Comparison of ENCODE assay signal across 19 cellular contexts in the genomic region with DNA sequence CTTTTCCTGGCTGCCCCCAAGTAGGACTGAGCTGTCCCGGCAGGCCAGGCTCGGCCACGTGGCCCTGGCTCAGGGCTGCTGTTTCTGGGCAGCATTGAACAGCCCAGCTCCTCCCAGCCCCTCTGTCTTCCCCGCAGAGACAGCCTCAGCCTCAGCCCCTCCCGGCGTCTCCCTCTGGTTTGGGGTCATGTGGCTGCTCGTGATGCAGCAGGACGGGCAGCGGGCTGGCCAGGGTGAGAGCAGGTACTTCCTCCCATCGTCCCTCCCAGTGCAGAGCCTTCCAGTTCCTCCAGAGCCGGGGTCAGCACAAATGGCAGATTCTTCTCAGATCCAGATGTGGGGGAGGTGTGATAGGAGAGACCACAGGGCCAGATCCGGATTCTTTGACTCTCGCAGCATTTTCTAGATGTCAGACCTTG.
DNase-seq lines count a peak whose midpoint lies in the region; ATAC-seq and TF ChIP-seq lines count a peak whose summit lies in the region.
"Had no signal": no experiment of that assay in that cellular context is flagged by ENCODE, and none has a peak within 500 bp of the region (broad histone marks: within the 10 kb centered on the region; RNA-seq: fewer than 3 reads in every experiment).

No MANE protein-coding gene starts in this region.

- H3K36me3 Mint-ChIP-seq in nephron progenitor cell (ENCODE audit: low read depth) = peaks cover 26% of the 10 kb centered on the region
- H3K36me3 Mint-ChIP-seq: activated naive CD8-positive, alpha-beta T cell had no signal

- H3K79me2 ChIP-seq in mammary epithelial cell (ENCODE audit: insufficient read depth, low read length) = no peaks in the 10 kb centered on the region

- no peak overlapping the region for H2AFZ ChIP-seq in mammary epithelial cell (ENCODE audit: low read depth, low read length)

- dilution Hi-C loops in mammary epithelial cell (cut with HindIII; ENCODE audit: low sequenced_read_pairs) = no loop called here

- TF ChIP-seq CTCF in breast epithelium (IDR thresholded peaks at IDR 0.05) (no peak), mammary epithelial cell (conservative IDR thresholded peaks at IDR 0.05 in 1 of 2, IDR thresholded peaks at IDR 0.05 in 1 of 2; ENCODE audit: extremely low read depth in 1 of 2, insufficient read depth in 1 of 2, low read depth in 1 of 2, low read length in 2 of 2) (no peak), heart left ventricle (IDR thresholded peaks at IDR 0.05) (no peak), nephron progenitor cell (IDR thresholded peaks at IDR 0.05) (no peak), GM20000 (IDR thresholded peaks at IDR 0.05; ENCODE audit: extremely low read depth, missing control alignments) (no peak)

- H3K4me3 Mint-ChIP-seq in nephron progenitor cell = no peak overlapping the region
- H3K4me3 Mint-ChIP-seq: activated CD4-positive, alpha-beta T cell treated with anti-CD3 and anti-CD28 coated beads for 36 hours; activated naive CD8-positive, alpha-beta T cell; CD4-positive, CD25-positive, alpha-beta regulatory T cell; memory B cell had no signal

- ATAC-seq in heart left ventricle (peak; percentile 34 to 65 (median 57)), aorta (ENCODE audit: low FRiP score) (peak; percentile 34), GM21390 (IDR thresholded peaks at IDR 0.05; ENCODE audit: unreplicated experiment) (no peak)
- ATAC-seq: activated CD4-positive, alpha-beta T cell treated with anti-CD3 and anti-CD28 coated beads for 36 hours; GM12878 had no signal

- H3K4me1 ChIP-seq in breast epithelium = no peaks in the 10 kb centered on the region
- no peaks in the 10 kb centered on the region for H3K4me1 ChIP-seq in mammary epithelial cell (ENCODE audit: insufficient read depth, low read length)
- H3K4me1 ChIP-seq in heart left ventricle = peaks cover 0 to 21% (median 2%) of the 10 kb centered on the region in 12 donors
- H3K4me1 ChIP-seq in aorta (ENCODE audit: control insufficient read depth in 1 of 2, insufficient read depth in 2 of 2, low read length in 2 of 2) = no peaks in the 10 kb centered on the region
- H3K4me1 ChIP-seq: pancreas, transverse colon had no signal

- CTCF ChIA-PET in mammary epithelial cell (lab: Charles Lee; ENCODE audit: low non-redundant PET) = no interaction called here

- H3K4me2 ChIP-seq in mammary epithelial cell (ENCODE audit: insufficient read depth, low read depth, low read length) = no peak overlapping the region

- H3K9me3 ChIP-seq in breast epithelium = no peaks in the 10 kb centered on the region
- H3K9me3 ChIP-seq in mammary epithelial cell (replicated peaks; ENCODE audit: insufficient read depth, low read length) = no peaks in the 10 kb centered on the region
- H3K9me3 ChIP-seq in heart left ventricle = no peaks in the 10 kb centered on the region
- H3K9me3 ChIP-seq in aorta (ENCODE audit: control insufficient read depth, low read length) = no peaks in the 10 kb centered on the region
- H3K9me3 ChIP-seq: pancreas, transverse colon had no signal

- peak overlapping the region; percentile 91 for H3K27ac Mint-ChIP-seq in nephron progenitor cell
- H3K27ac Mint-ChIP-seq: activated CD4-positive, alpha-beta T cell treated with anti-CD3 and anti-CD28 coated beads for 36 hours; activated naive CD8-positive, alpha-beta T cell; CD4-positive, CD25-positive, alpha-beta regulatory T cell; memory B cell had no signal

- BruUV-seq in mammary epithelial cell (replicated peaks; lab: Mats Ljungman, UMichigan) = no TSS peak

- H3K36me3 ChIP-seq in breast epithelium (no peaks in the 10 kb centered on the region), mammary epithelial cell (ENCODE audit: insufficient read depth, low read length) (peaks cover 5% of the 10 kb centered on the region), heart left ventricle (peaks cover 0 to 82% (median 65%) of the 10 kb centered on the region in 9 donors), aorta (ENCODE audit: control insufficient read depth in 1 of 2, insufficient read depth in 2 of 2, low read length in 1 of 2) (no peaks in the 10 kb centered on the region)

- H3K4me3 ChIP-seq in breast epithelium (no peak overlapping the region), mammary epithelial cell (replicated peaks in 1 of 3; ENCODE audit: insufficient read depth in 1 of 3, low read depth in 2 of 3, low read length in 3 of 3) (no peak overlapping the region), heart left ventricle (no peak overlapping the region), aorta (ENCODE audit: low read length in 2 of 2) (no peak overlapping the region)
- H3K4me3 ChIP-seq: GM12878, pancreas, transverse colon had no signal

- DNase-seq in breast epithelium (ENCODE audit: low spot score in 2 of 2) (peak in 1 of 2 donors; percentile 35), mammary epithelial cell (no peak), heart left ventricle (peak in 3 of 5 donors; percentile 36 to 64 (median 39)), nephron progenitor cell (peak; percentile 41), aorta (peak; percentile 77 to 83), GM20000 (ENCODE audit: low spot score) (no peak), SHP77 (lab: John Stamatoyannopoulos, UW) (no peak)
- DNase-seq: activated CD4-positive, alpha-beta T cell treated with anti-CD3 and anti-CD28 coated beads for 36 hours; CD4-positive, CD25-positive, alpha-beta regulatory T cell; NCI-H187 treated with DMSO at 0.1 percent for 48 hours; NCI-H774; T-helper 2 cell; transverse colon had no signal

- no peaks in the 10 kb centered on the region for H3K9me3 Mint-ChIP-seq in nephron progenitor cell
- H3K9me3 Mint-ChIP-seq: CD4-positive, CD25-positive, alpha-beta regulatory T cell; memory B cell had no signal

- no peaks in the 10 kb centered on the region for H3K27me3 Mint-ChIP-seq in nephron progenitor cell (ENCODE audit: low read depth, poor library complexity)
- H3K27me3 Mint-ChIP-seq: activated CD4-positive, alpha-beta T cell treated with anti-CD3 and anti-CD28 coated beads for 36 hours; activated naive CD8-positive, alpha-beta T cell; CD4-positive, CD25-positive, alpha-beta regulatory T cell; memory B cell had no signal

- WGBS in mammary epithelial cell (ENCODE audit: low coverage, missing lambda C conversion rate) = 93% methylated on average over 9 of the region's 13 CpGs
- WGBS in heart left ventricle, 4 donors = 27 to 52% (median 47%) methylated on average over 3 to 13 of the region's 13 CpGs
- 70 to 78% methylated on average over 13 of the region's 13 CpGs for WGBS in aorta, 2 donors

- no peak for TF ChIP-seq POLR2A in breast epithelium (IDR thresholded peaks at IDR 0.05)
- TF ChIP-seq POLR2A in heart left ventricle (IDR thresholded peaks at IDR 0.05) = no peak

- peak overlapping the region; percentile 55 to 84 for H3K27ac ChIP-seq in breast epithelium
- no peak overlapping the region for H3K27ac ChIP-seq in mammary epithelial cell (ENCODE audit: insufficient read depth, low read depth, low read length)
- peak overlapping the region in 2 of 12 donors; percentile 22 to 43 for H3K27ac ChIP-seq in heart left ventricle
- no peak overlapping the region for H3K27ac ChIP-seq in aorta (ENCODE audit: low read depth in 1 of 2, low read length in 2 of 2)
- H3K27ac ChIP-seq: 22Rv1, pancreas, transverse colon had no signal

- in situ Hi-C loops in mammary epithelial cell (cut with MboI; ENCODE audit: low sequenced_read_pairs in 2 of 2) = no loop called here

- H3K9ac ChIP-seq in mammary epithelial cell (ENCODE audit: insufficient read depth, low read length) = no peak overlapping the region

- peaks cover 66% of the 10 kb centered on the region for H3K4me1 Mint-ChIP-seq in nephron progenitor cell
- H3K4me1 Mint-ChIP-seq: activated CD4-positive, alpha-beta T cell treated with anti-CD3 and anti-CD28 coated beads for 36 hours; CD4-positive, CD25-positive, alpha-beta regulatory T cell; memory B cell had no signal

- H3K27me3 ChIP-seq in breast epithelium (no peaks in the 10 kb centered on the region), mammary epithelial cell (ENCODE audit: insufficient read depth, low read length) (no peaks in the 10 kb centered on the region), heart left ventricle (no peaks in the 10 kb centered on the region), aorta (ENCODE audit: control insufficient read depth in 1 of 2, insufficient read depth in 2 of 2, low read length in 1 of 2) (no peaks in the 10 kb centered on the region)
- H3K27me3 ChIP-seq: pancreas, transverse colon had no signal

- intact Hi-C loops in breast epithelium (cut with DNase I; ENCODE audit: low total_unique reads) (no loop called here), mammary epithelial cell (cut with micrococcal nuclease) (no loop called here), heart left ventricle (cut with DNase I) (no loop called here), aorta (cut with DNase I) (no loop called here)

- H4K20me1 ChIP-seq in mammary epithelial cell (ENCODE audit: insufficient read depth, low read length) = no peaks in the 10 kb centered on the region

Comparison
In these comparisons a context has a peak if more than half of its experiments do, and no peak if none do; other contexts are left out.
1. H3K27ac ChIP-seq: peak in breast epithelium (2 of 2); none in mammary epithelial cell (single experiment) and aorta (0 of 2).
2. DNase-seq: peak in heart left ventricle (3 of 5), nephron progenitor cell (single experiment) and aorta (2 of 2); none in mammary epithelial cell (single experiment), GM20000 (single experiment) and SHP77 (0 of 2).